ENCODE assay signal across 22 cellular contexts in the genomic region with DNA sequence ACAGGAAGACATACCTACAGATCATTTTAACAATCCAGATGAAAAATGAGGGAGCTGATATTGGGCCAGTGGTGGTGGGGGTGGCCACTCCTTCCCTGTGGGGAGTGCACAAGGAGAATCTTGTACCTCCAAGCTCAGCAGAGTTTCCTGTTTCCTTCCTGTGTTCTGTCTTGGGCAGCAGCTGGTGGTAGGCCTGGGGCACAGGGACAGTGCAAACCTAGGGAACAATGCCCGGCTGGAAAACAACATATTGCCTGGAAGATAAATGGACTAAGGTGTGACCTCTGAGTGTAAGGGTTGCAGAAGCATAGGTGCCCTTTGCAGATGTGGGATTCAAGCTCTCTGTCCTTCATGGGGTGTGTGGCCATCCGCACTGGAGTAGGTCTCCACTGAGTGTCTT. TPM values are rescaled to one million over a fixed set of nuclear protein-coding genes. Genes with fewer than 3 reads are reported as not detected.
DNase-seq lines count a peak whose midpoint lies in the region; ATAC-seq, FAIRE-seq and TF ChIP-seq lines count a peak whose summit lies in the region.
"Had no signal": no experiment of that assay in that cellular context is flagged by ENCODE, and none has a peak within 500 bp of the region (broad histone marks: within the 10 kb centered on the region; RNA-seq: fewer than 3 reads in every experiment).

No MANE protein-coding gene starts in this region.

- H2AFZ ChIP-seq in Loucy (ENCODE audit: low read length) = no peak overlapping the region

- peaks cover 81% of the 10 kb centered on the region for H3K4me1 Mint-ChIP-seq in endothelial cell (ENCODE audit: unreplicated experiment)

- TF ChIP-seq CTCF in Loucy (conservative IDR thresholded peaks at IDR 0.05; ENCODE audit: low read length) = no peak
- no peak for TF ChIP-seq CTCF in endothelial cell (IDR thresholded peaks at IDR 0.05; ENCODE audit: unreplicated experiment)

- 68 to 76% (median 74%) methylated on average over 2 of the region's 2 CpGs for WGBS in small intestine, 3 donors

- H3K79me2 ChIP-seq in Loucy (ENCODE audit: insufficient read depth, low read length) = no peaks in the 10 kb centered on the region

- H3K9me2 ChIP-seq in Loucy (replicated peaks; ENCODE audit: low read depth, low read length) = no peaks in the 10 kb centered on the region

- H3K4me1 ChIP-seq in Loucy (ENCODE audit: insufficient read depth, low read length, poor library complexity, severe bottlenecking) = peaks cover 26% of the 10 kb centered on the region
- H3K4me1 ChIP-seq in small intestine (ENCODE audit: control insufficient read depth in 2 of 2, insufficient read depth in 1 of 2, low read depth in 1 of 2, low read length in 1 of 2) = no peaks in the 10 kb centered on the region

- H3K36me3 ChIP-seq in Loucy (ENCODE audit: insufficient read depth, low read length) (no peaks in the 10 kb centered on the region), small intestine (ENCODE audit: control insufficient read depth in 2 of 2, insufficient read depth in 2 of 2, low read length in 2 of 2) (no peaks in the 10 kb centered on the region)

- H4K20me1 ChIP-seq in Loucy (ENCODE audit: insufficient read depth, low read length, poor library complexity, severe bottlenecking) = no peaks in the 10 kb centered on the region

- peak overlapping the region; percentile 39 for H3K9ac ChIP-seq in Loucy (ENCODE audit: low read depth, low read length, poor library complexity, severe bottlenecking)

- no peaks in the 10 kb centered on the region for H3K36me3 Mint-ChIP-seq in endothelial cell (ENCODE audit: low read depth, unreplicated experiment)
- H3K36me3 Mint-ChIP-seq: CD8-positive, alpha-beta T cell had no signal

- H3F3A ChIP-seq in Loucy (ENCODE audit: low read depth) = no peaks in the 10 kb centered on the region

- DNase-seq in DMS 273 (lab: John Stamatoyannopoulos, UW; ENCODE audit: unreplicated experiment) = peak; percentile 37
- DNase-seq in DMS 273 treated with DMSO at 0.1 percent for 48 hours (lab: John Stamatoyannopoulos, UW) = no peak
- peak; percentile 43 for DNase-seq in endothelial cell (ENCODE audit: low spot score)
- DNase-seq in pulmonary artery endothelial cell (ENCODE audit: low read depth, low spot score) = peak; percentile 62
- no peak for DNase-seq in stimulated activated CD8-positive, alpha-beta memory T cell treated with anti-CD3 and anti-CD28 coated beads, Interleukin-4, amount 100 ng/mL, for 48 hours
- no peak for DNase-seq in small intestine
- DNase-seq: ACHN; C1 segment of cervical spinal cord; CD8-positive, alpha-beta T cell; DMS53; NCI-H1092 treated with DMSO at 0.1 percent for 48 hours; NCI-H1436 treated with DMSO at 0.1 percent for 48 hours; NCI-H2029 treated with DMSO at 0.1 percent for 48 hours; NCI-H2171; NCI-H526; NK-92 treated with Interleukin-12 subunit alpha and Interleukin-12 subunit beta, amount 100 ng/mL, for 24 hours had no signal

- H3K4me2 ChIP-seq in Loucy (ENCODE audit: low read depth, low read length, poor library complexity, severe bottlenecking) = peak overlapping the region; percentile 58

- peak overlapping the region; percentile 49 for H3K4me3 Mint-ChIP-seq in endothelial cell (ENCODE audit: unreplicated experiment)
- H3K4me3 Mint-ChIP-seq: CD8-positive, alpha-beta T cell had no signal

- peak overlapping the region; percentile 27 for H3K4me3 ChIP-seq in Loucy (ENCODE audit: low read length, poor library complexity, severe bottlenecking)
- H3K4me3 ChIP-seq in small intestine (ENCODE audit: low read depth in 1 of 2, low read length in 2 of 2) = no peak overlapping the region

- no peaks in the 10 kb centered on the region for H3K9me3 Mint-ChIP-seq in endothelial cell (ENCODE audit: unreplicated experiment)
- H3K9me3 Mint-ChIP-seq: CD8-positive, alpha-beta T cell had no signal

- ATAC-seq in HG03280 (IDR thresholded peaks at IDR 0.05; ENCODE audit: unreplicated experiment) = no peak
- ATAC-seq: CD8-positive, alpha-beta T cell; Panc1; SK-N-SH treated with all-trans-retinoic acid at 6 μM for 48 hours had no signal

- H3K27me3 ChIP-seq in Loucy (ENCODE audit: insufficient read depth, low read length, poor library complexity, severe bottlenecking) (no peaks in the 10 kb centered on the region), small intestine (ENCODE audit: control insufficient read depth in 2 of 2, insufficient read depth in 2 of 2, low read length in 2 of 2) (no peaks in the 10 kb centered on the region)

- no peak for FAIRE-seq in small intestine (lab: Jason Lieb, UNC)
- FAIRE-seq: H54 had no signal

- no peaks in the 10 kb centered on the region for H3K9me3 ChIP-seq in Loucy (ENCODE audit: insufficient read depth, low read depth, low read length)
- no peaks in the 10 kb centered on the region for H3K9me3 ChIP-seq in small intestine (ENCODE audit: control insufficient read depth, low read depth)

- H3K27ac Mint-ChIP-seq in endothelial cell (ENCODE audit: unreplicated experiment) = peak overlapping the region; percentile 93
- H3K27ac Mint-ChIP-seq: CD8-positive, alpha-beta T cell had no signal

- no peak overlapping the region for H3K27ac ChIP-seq in small intestine (ENCODE audit: low read depth in 1 of 2, low read length in 1 of 2)
- H3K27ac ChIP-seq: 22Rv1 had no signal

- H3K27me3 Mint-ChIP-seq in endothelial cell (ENCODE audit: unreplicated experiment) = peaks cover 11% of the 10 kb centered on the region

RNA-seq across cellular contexts. Expression of gene JAM3, which starts 5.8 kb away (rescaled TPM):
- total RNA-seq in endothelial cell (ENCODE audit: unreplicated experiment) (438 TPM), pulmonary artery endothelial cell (116 and 117 TPM in 2 replicates)
- polyA plus RNA-seq in small intestine = 1 to 10 TPM in 2 of 3 donors, under 1 TPM in 1; 0.67 to 7.6 (median 1.4) TPM

Comparison
In these comparisons a context has a peak if more than half of its experiments do, and no peak if none do; other contexts are left out.
1. DNase-seq: peak in DMS 273 (single experiment), endothelial cell (single experiment) and pulmonary artery endothelial cell (single experiment); none in DMS 273 treated with DMSO at 0.1 percent for 48 hours (single experiment), stimulated activated CD8-positive, alpha-beta memory T cell treated with anti-CD3 and anti-CD28 coated beads, Interleukin-4, amount 100 ng/mL, for 48 hours (single experiment) and small intestine (single experiment).